10 cellular contexts compared by ENCODE assay signal in genomic region chr12:57151741-57152407, GRCh38. TPM values are rescaled to one million over a fixed set of nuclear protein-coding genes. Genes with fewer than 3 reads are reported as not detected.
A peak's percentile ranks its signal among the peaks of the same experiment; 100 is the strongest.
DNase-seq lines count a peak whose midpoint lies in the region; ATAC-seq and TF ChIP-seq lines count a peak whose summit lies in the region.
"Had no signal": no experiment of that assay in that cellular context is flagged by ENCODE, and none has a peak within 500 bp of the region (broad histone marks: within the 10 kb centered on the region; RNA-seq: fewer than 3 reads in every experiment).

No MANE protein-coding gene starts in this region.

- H3K27ac ChIP-seq in foreskin keratinocyte: peak overlapping the region; percentile 46

- H3K9me3 ChIP-seq in skeletal muscle satellite cell (replicated peaks; ENCODE audit: low read length): no peaks in the 10 kb centered on the region

- peak overlapping the region; percentile 73 for H3K9ac ChIP-seq in skeletal muscle satellite cell (ENCODE audit: low read depth, low read length)

- peak; percentile 87 for ATAC-seq in foreskin keratinocyte
- ATAC-seq in HG02759 (IDR thresholded peaks at IDR 0.05; ENCODE audit: unreplicated experiment): no peak

- DNase-seq in ELR (ENCODE audit: low read depth): peak; percentile 76
- DNase-seq in amniotic stem cell (lab: John Stamatoyannopoulos, UW): peak; percentile 54
- DNase-seq in foreskin keratinocyte: peak in 1 of 2 donors; percentile 66
- no peak for DNase-seq in SHP77 (lab: John Stamatoyannopoulos, UW)
- DNase-seq in activated CD4-positive, alpha-beta T cell treated with anti-CD3 and anti-CD28 coated beads, Interleukin-2, amount 50 U/mL, for 4 hours: no peak
- DNase-seq in NCI-H1092 (lab: John Stamatoyannopoulos, UW): no peak
- DNase-seq: activated naive CD8-positive, alpha-beta T cell treated with anti-CD3 and anti-CD28 coated beads, Interleukin-2, amount 10 ng/mL, durations not matched to agents 7 days and 5 days; T-helper 1 cell had no signal

- peak overlapping the region; percentile 66 for H3K4me2 ChIP-seq in skeletal muscle satellite cell (ENCODE audit: low read length)

- H3K27me3 ChIP-seq in foreskin keratinocyte (no peaks in the 10 kb centered on the region), skeletal muscle satellite cell (ENCODE audit: control insufficient read depth, insufficient read depth, low read length) (no peaks in the 10 kb centered on the region)

- H3K4me1 ChIP-seq in foreskin keratinocyte (peaks cover 12% of the 10 kb centered on the region), skeletal muscle satellite cell (ENCODE audit: control insufficient read depth, insufficient read depth, low read length) (peaks cover 68% of the 10 kb centered on the region)

- peak; percentile 40 for TF ChIP-seq CTCF in foreskin keratinocyte (conservative IDR thresholded peaks at IDR 0.05)

- peak overlapping the region; percentile 43 for H3K4me3 ChIP-seq in skeletal muscle satellite cell (ENCODE audit: low read length)

- peaks cover 89% of the 10 kb centered on the region for H3K36me3 ChIP-seq in skeletal muscle satellite cell (ENCODE audit: insufficient read depth, low read length)

RNA-seq across cellular contexts. Expression of gene LRP1-AS, which starts 4.5 kb away (rescaled TPM):
- not detected in 2 replicates for total RNA-seq in foreskin keratinocyte
- polyA plus RNA-seq in foreskin keratinocyte: not detected in 2 replicates
- total RNA-seq in skeletal muscle satellite cell (2012; rRNA removed): not detected in 2 replicates
- total RNA-seq: activated naive CD8-positive, alpha-beta T cell treated with anti-CD3 and anti-CD28 coated beads, Interleukin-2, amount 10 ng/mL, durations not matched to agents 7 days and 5 days had no signal

RNA-seq across cellular contexts. Expression of gene LRP1, which starts 23.6 kb away (rescaled TPM):
- 9.8 and 17.5 TPM in 2 replicates for total RNA-seq in foreskin keratinocyte
- polyA plus RNA-seq in foreskin keratinocyte: 5.1 and 8.5 TPM in 2 replicates
- total RNA-seq in skeletal muscle satellite cell (2012; rRNA removed): 237 and 303 TPM in 2 replicates

RNA-seq across cellular contexts. Expression of gene STAT6, which starts 40.7 kb away (rescaled TPM):
- total RNA-seq in foreskin keratinocyte: 94.4 and 98.8 TPM in 2 replicates
- polyA plus RNA-seq in foreskin keratinocyte: 60.2 and 68.9 TPM in 2 replicates
- 91.5 and 92.8 TPM in 2 replicates for total RNA-seq in skeletal muscle satellite cell (2012; rRNA removed)

Comparison
In these comparisons a context has a peak if more than half of its experiments do, and no peak if none do; other contexts are left out.
1. DNase-seq: peak in ELR (single experiment) and amniotic stem cell (single experiment); none in SHP77 (0 of 2), activated CD4-positive, alpha-beta T cell treated with anti-CD3 and anti-CD28 coated beads, Interleukin-2, amount 50 U/mL, for 4 hours (0 of 2) and NCI-H1092 (single experiment).